ENCODE assay signal across 8 cellular contexts in genomic region chrX:15686818-15687685, GRCh38. TPM values are rescaled to one million over a fixed set of nuclear protein-coding genes. Genes with fewer than 3 reads are reported as not detected.
DNase-seq lines count a peak whose midpoint lies in the region; ATAC-seq and TF ChIP-seq lines count a peak whose summit lies in the region.

No MANE protein-coding gene starts in this region.

- ATAC-seq in HG02763 (IDR thresholded peaks at IDR 0.05; ENCODE audit: unreplicated experiment): peak; percentile 92
- ATAC-seq in activated B cell treated with CpG ODN at 0.5 μM for 24 hours (ENCODE audit: low read depth): peak; percentile 89
- ATAC-seq in left colon: peak; percentile 94

- H3K9me3 Mint-ChIP-seq in activated B cell treated with CpG ODN at 0.5 μM for 24 hours: no peaks in the 10 kb centered on the region

- POLR2A ChIA-PET in activated B cell treated with CpG ODN at 0.5 μM for 24 hours (lab: Charles Lee): no interaction called here

- peaks cover 23% of the 10 kb centered on the region for H3K36me3 Mint-ChIP-seq in activated B cell treated with CpG ODN at 0.5 μM for 24 hours (ENCODE audit: low read depth)

- intact Hi-C loops in activated B cell treated with CpG ODN at 0.5 μM for 24 hours (cut with micrococcal nuclease) (loop anchor here (1.0 to 2.0 kb wide), 4 partner anchors 104 to 1008 kb away; partner anchors contain the start of gene ZRSR2), left colon (cut with DNase I, micrococcal nuclease) (no loop called here)

- H3K4me1 Mint-ChIP-seq in activated B cell treated with CpG ODN at 0.5 μM for 24 hours: peaks cover 3% of the 10 kb centered on the region

- TF ChIP-seq CTCF in activated B cell treated with CpG ODN at 0.5 μM for 24 hours (IDR thresholded peaks at IDR 0.05): no peak
- peak; percentile 62 for TF ChIP-seq CTCF in cardiac fibroblast (IDR thresholded peaks at IDR 0.05; ENCODE audit: low read depth, low read length)

- no peak overlapping the region for H3K27ac Mint-ChIP-seq in activated B cell treated with CpG ODN at 0.5 μM for 24 hours

- DNase-seq in DMS79 treated with DMSO at 0.1 percent for 48 hours (lab: John Stamatoyannopoulos, UW) (peak; percentile 9), DMS79 (lab: John Stamatoyannopoulos, UW) (no peak), NCI-H1930 (lab: John Stamatoyannopoulos, UW) (peak; percentile 4 to 23), activated B cell treated with CpG ODN at 0.5 μM for 24 hours (no peak), cardiac fibroblast (ENCODE audit: low read depth in 2 of 2) (peak; percentile 58 to 65), left colon (peak; percentile 38 to 60)
- peak; percentile 9 to 16 for DNase-seq in stimulated activated CD8-positive, alpha-beta memory T cell treated with anti-CD3 and anti-CD28 coated beads, Interleukin-15, amount 100 ng/mL, for 4 hours (ENCODE audit: low read depth in 2 of 2)

- no peak overlapping the region for H3K4me3 ChIP-seq in cardiac fibroblast (replicated peaks in 1 of 2; ENCODE audit: low read depth in 2 of 2, low read length in 2 of 2)

- H3K27me3 Mint-ChIP-seq in activated B cell treated with CpG ODN at 0.5 μM for 24 hours: no peaks in the 10 kb centered on the region

- CTCF ChIA-PET in activated B cell treated with CpG ODN at 0.5 μM for 24 hours (lab: Charles Lee): interaction anchor here (1.0 kb wide), 1 partner anchor 73 kb away, joined by 3 read pairs; no protein-coding TSS in a partner anchor

- no peak overlapping the region for H3K4me3 Mint-ChIP-seq in activated B cell treated with CpG ODN at 0.5 μM for 24 hours

RNA-seq across cellular contexts. Expression of gene CLTRN, which starts 22.4 kb away (rescaled TPM):
- 0.20 and 0.24 TPM in 2 replicates for total RNA-seq in activated B cell treated with CpG ODN at 0.5 μM for 24 hours
- under 1 TPM in 1 of 2 donors, not detected in 1; 0.28 TPM for total RNA-seq in left colon

RNA-seq across cellular contexts. Expression of gene CA5B, which starts 51.0 kb away (rescaled TPM):
- total RNA-seq in activated B cell treated with CpG ODN at 0.5 μM for 24 hours: 9.9 and 10.6 TPM in 2 replicates
- total RNA-seq in left colon: 1 to 10 TPM; 7.7 to 8.1 TPM

Comparison
In these comparisons a context has a peak if more than half of its experiments do, and no peak if none do; other contexts are left out.
1. DNase-seq: peak in DMS79 treated with DMSO at 0.1 percent for 48 hours (single experiment), NCI-H1930 (2 of 2), cardiac fibroblast (2 of 2), left colon (2 of 2) and stimulated activated CD8-positive, alpha-beta memory T cell treated with anti-CD3 and anti-CD28 coated beads, Interleukin-15, amount 100 ng/mL, for 4 hours (2 of 2); none in DMS79 (single experiment) and activated B cell treated with CpG ODN at 0.5 μM for 24 hours (single experiment).
2. Peak in every context shown above with its lines, with median percentiles within 50 percentile points of each other: ATAC-seq.